21 cellular contexts compared by ENCODE assay signal in the genomic region with DNA sequence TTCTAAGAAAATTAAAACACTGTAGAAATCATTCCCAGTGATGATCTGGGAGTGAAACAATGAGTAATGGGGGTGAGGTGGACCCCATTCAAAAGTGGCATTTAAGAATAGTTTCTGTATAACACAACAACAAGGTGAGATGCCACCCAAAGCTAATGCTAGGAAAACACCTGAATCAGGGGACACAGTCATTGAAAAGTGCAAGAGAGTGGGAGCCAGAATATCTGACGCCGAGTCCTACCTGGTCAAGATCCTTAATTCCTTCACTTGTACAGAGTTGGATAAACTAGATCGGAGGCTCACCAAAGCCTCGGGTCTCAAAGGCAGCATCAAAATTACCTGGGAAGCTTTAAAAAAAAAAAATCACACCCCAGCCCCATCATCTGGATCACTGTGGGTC. TPM values are rescaled to one million over a fixed set of nuclear protein-coding genes. Genes with fewer than 3 reads are reported as not detected.
DNase-seq lines count a peak whose midpoint lies in the region; ATAC-seq, FAIRE-seq and TF ChIP-seq lines count a peak whose summit lies in the region.
"Had no signal": no experiment of that assay in that cellular context is flagged by ENCODE, and none has a peak within 500 bp of the region (broad histone marks: within the 10 kb centered on the region; RNA-seq: fewer than 3 reads in every experiment).

No MANE protein-coding gene starts in this region.

- no peaks in the 10 kb centered on the region for H3K27me3 ChIP-seq in HepG2 (ENCODE audit: control insufficient read depth in 1 of 2, insufficient read depth in 2 of 2, low read length in 2 of 2)
- no peaks in the 10 kb centered on the region for H3K27me3 ChIP-seq in right lobe of liver
- H3K27me3 ChIP-seq in PC-9 (ENCODE audit: insufficient read depth, low read depth) = no peaks in the 10 kb centered on the region
- H3K27me3 ChIP-seq in trophoblast cell (ENCODE audit: insufficient read depth, low read length) = no peaks in the 10 kb centered on the region
- no peaks in the 10 kb centered on the region for H3K27me3 ChIP-seq in SJCRH30

- no peak overlapping the region for H2AK5ac ChIP-seq in trophoblast cell (ENCODE audit: low read length)

- CTCF ChIA-PET in HepG2 (lab: Yijun Ruan, JAX; ENCODE audit: low intra/inter-chr PET ratio, low total read pairs) (no interaction called here), PC-9 (lab: Charles Lee) (no interaction called here)

- H3K79me2 ChIP-seq in HepG2 (ENCODE audit: insufficient read depth, low read length) (peaks cover 94% of the 10 kb centered on the region), PC-9 (ENCODE audit: low read depth) (peaks cover 100% of the 10 kb centered on the region), trophoblast cell (ENCODE audit: control insufficient read depth, insufficient read depth, low read length, poor library complexity) (peaks cover 30% of the 10 kb centered on the region)

- POLR2A ChIA-PET in HepG2 (lab: Yijun Ruan, JAX) (no interaction called here), PC-9 (lab: Charles Lee; ENCODE audit: unreplicated experiment) (interaction anchor here (0.6 kb wide), 1 partner anchor 10 kb away, joined by 3 read pairs; no protein-coding TSS in a partner anchor)

- H3F3A ChIP-seq in PC-9 (ENCODE audit: insufficient read depth, low read depth) = peaks cover 78% of the 10 kb centered on the region

- H3K27ac ChIP-seq in HepG2 (ENCODE audit: extremely low read length, insufficient read depth, low read length) (no peak overlapping the region), right lobe of liver (no peak overlapping the region), PC-9 (peak overlapping the region; percentile 62), trophoblast cell (ENCODE audit: low read depth, low read length) (no peak overlapping the region), SJCRH30 (no peak overlapping the region)
- H3K27ac ChIP-seq: 22Rv1, A549 had no signal

- H2BK12ac ChIP-seq in trophoblast cell (ENCODE audit: low read length) = no peak overlapping the region

- H3K9me3 ChIP-seq in HepG2 (ENCODE audit: low read length) = no peaks in the 10 kb centered on the region
- peaks cover 0 to 4% (median 0%) of the 10 kb centered on the region in 4 donors for H3K9me3 ChIP-seq in right lobe of liver
- H3K9me3 ChIP-seq in PC-9 (ENCODE audit: insufficient read depth, low read depth) = no peaks in the 10 kb centered on the region
- no peaks in the 10 kb centered on the region for H3K9me3 ChIP-seq in trophoblast cell (ENCODE audit: insufficient read depth, low read depth, low read length)
- H3K9me3 ChIP-seq in SJCRH30 (replicated peaks) = no peaks in the 10 kb centered on the region
- H3K9me3 ChIP-seq: A549 had no signal

- ATAC-seq in HepG2 = no peak
- no peak for ATAC-seq in right lobe of liver
- ATAC-seq in HG03108 (IDR thresholded peaks at IDR 0.05; ENCODE audit: unreplicated experiment) = no peak
- ATAC-seq: A549 had no signal

- H3K4me3 ChIP-seq in HepG2 (replicated peaks in 1 of 3; ENCODE audit: insufficient read depth in 1 of 3, low read depth in 2 of 3, low read length in 3 of 3) = no peak overlapping the region
- H3K4me3 ChIP-seq in right lobe of liver = no peak overlapping the region
- no peak overlapping the region for H3K4me3 ChIP-seq in PC-9
- H3K4me3 ChIP-seq in trophoblast cell (ENCODE audit: low read depth, low read length) = no peak overlapping the region
- no peak overlapping the region for H3K4me3 ChIP-seq in SJCRH30
- H3K4me3 ChIP-seq: A549 had no signal

- H4K8ac ChIP-seq in trophoblast cell (ENCODE audit: low read depth, low read length) = no peak overlapping the region

- H3K18ac ChIP-seq in trophoblast cell (ENCODE audit: low read length) = no peak overlapping the region

- no peak overlapping the region for H3K4me2 ChIP-seq in HepG2 (ENCODE audit: low read depth, low read length)
- peak overlapping the region; percentile 27; the same call in 1 of the 2 replicates for H3K4me2 ChIP-seq in PC-9
- H3K4me2 ChIP-seq in trophoblast cell (ENCODE audit: low read length) = no peak overlapping the region
- H3K4me2 ChIP-seq: A549 had no signal

- H3K23ac ChIP-seq in trophoblast cell (ENCODE audit: low read length) = no peak overlapping the region

- no peak overlapping the region for H4K91ac ChIP-seq in trophoblast cell (ENCODE audit: low read depth, low read length)

- H2AFZ ChIP-seq in HepG2 (ENCODE audit: low read length) (no peak overlapping the region), PC-9 (no peak overlapping the region), trophoblast cell (ENCODE audit: insufficient read depth, low read length, poor library complexity) (no peak overlapping the region)

- H3K4me1 ChIP-seq in HepG2 (ENCODE audit: insufficient read depth, low read length) (peaks cover 49% of the 10 kb centered on the region), right lobe of liver (no peaks in the 10 kb centered on the region), PC-9 (replicated peaks; ENCODE audit: insufficient read depth) (peaks cover 87% of the 10 kb centered on the region), trophoblast cell (ENCODE audit: control insufficient read depth in 1 of 2, insufficient read depth in 2 of 2, low read length in 2 of 2) (peaks cover 13 to 20% of the 10 kb centered on the region in 2 experiments), SJCRH30 (no peaks in the 10 kb centered on the region)

- in situ Hi-C loops in HepG2 (cut with HindIII; ENCODE audit: extremely low pct_ligation_motif_present, low pct_unique_long_range_greater_than_20kb) = no loop called here

- no peak overlapping the region for H3K14ac ChIP-seq in trophoblast cell (ENCODE audit: low read length)

- intact Hi-C loops in HepG2 (cut with micrococcal nuclease; ENCODE audit: unreplicated experiment) (loop anchor here (5.0 kb wide), 1 partner anchor 40 kb away; no protein-coding TSS in a partner anchor), right lobe of liver (cut with DNase I) (no loop called here), PC-9 (cut with micrococcal nuclease; ENCODE audit: unreplicated experiment) (no loop called here)

- TF ChIP-seq EP300 in HepG2 (IDR thresholded peaks at IDR 0.05; ENCODE audit: low read depth in 2 of 2, low read length in 2 of 2) (no peak), HepG2 (CRISPR knock-in tag; IDR thresholded peaks at IDR 0.05; ENCODE audit: borderline replicate concordance) (no peak)

- H3K36me3 ChIP-seq in HepG2 (replicated peaks in 1 of 2; ENCODE audit: control insufficient read depth in 1 of 2, insufficient read depth in 2 of 2, low read length in 2 of 2) (peaks cover 0 to 28% of the 10 kb centered on the region in 2 experiments; a peak in 2 of 5 replicates), right lobe of liver (no peaks in the 10 kb centered on the region), PC-9 (ENCODE audit: low read depth) (peaks cover 70% of the 10 kb centered on the region), trophoblast cell (ENCODE audit: control insufficient read depth in 1 of 2, insufficient read depth in 2 of 2, low read length in 2 of 2) (peaks cover 2 to 6% of the 10 kb centered on the region in 2 experiments), SJCRH30 (no peaks in the 10 kb centered on the region)

- no peak for FAIRE-seq in HepG2 (lab: Jason Lieb, UNC)
- FAIRE-seq: A549, D721Med, G401.6, GM12891, GM19239 had no signal

- no peak for TF ChIP-seq POLR2A in HepG2 (IDR thresholded peaks at IDR 0.05; ENCODE audit: insufficient read depth in 1 of 2, low read depth in 2 of 2, low read length in 2 of 2)
- no peak for TF ChIP-seq POLR2A in right lobe of liver (IDR thresholded peaks at IDR 0.05)

- H4K12ac ChIP-seq in trophoblast cell (ENCODE audit: low read depth, low read length) = no peak overlapping the region

- DNase-seq in HepG2 (ENCODE audit: low spot score) = no peak
- DNase-seq in right lobe of liver = no peak
- no peak for DNase-seq in PC-9
- DNase-seq in trophoblast cell = no peak
- no peak for DNase-seq in NCI-H748 treated with DMSO at 0.1 percent for 48 hours (lab: John Stamatoyannopoulos, UW)
- no peak for DNase-seq in SJCRH30
- DNase-seq: AML-193; C1 segment of cervical spinal cord; CD4-positive, alpha-beta memory T cell; CD4-positive, CD25-positive, alpha-beta regulatory T cell; CD8-positive, alpha-beta memory T cell; COR-L47; DMS79 treated with DMSO at 0.1 percent for 48 hours; GF-D8 had no signal

- no peak overlapping the region for H2BK120ac ChIP-seq in trophoblast cell (ENCODE audit: insufficient read depth, low read length, poor library complexity)

- BruUV-seq in HepG2 (replicated peaks; lab: Mats Ljungman, UMichigan) (no TSS peak), PC-9 (replicated peaks; lab: Mats Ljungman, UMichigan) (no TSS peak)

- H3K9me2 ChIP-seq in PC-9 (ENCODE audit: insufficient read depth) = no peaks in the 10 kb centered on the region

- 96% methylated on average over 4 of the region's 4 CpGs for WGBS in HepG2 (ENCODE audit: low lambda C conversion rate)
- 94% methylated on average over 4 of the region's 4 CpGs for WGBS in right lobe of liver (ENCODE audit: insufficient coverage, low coverage, low lambda C conversion rate, missing lambda C conversion rate)
- no CpG with 5 or more reads among the region's 4 CpGs for WGBS in trophoblast cell (ENCODE audit: extremely low coverage, insufficient coverage, insufficient read length)

- no peak for TF ChIP-seq RAD21 in HepG2 (CRISPR knock-in tag; IDR thresholded peaks at IDR 0.05)

- H4K20me1 ChIP-seq in HepG2 (ENCODE audit: insufficient read depth, low read length) (peaks cover 64% of the 10 kb centered on the region), PC-9 (ENCODE audit: insufficient read depth) (peaks cover 98% of the 10 kb centered on the region)

- H2BK5ac ChIP-seq in trophoblast cell (ENCODE audit: low read depth, low read length, poor library complexity) = no peak overlapping the region

- peak overlapping the region; percentile 95 for H3K4ac ChIP-seq in trophoblast cell (ENCODE audit: low read depth, low read length)

- no peaks in the 10 kb centered on the region for H3K79me1 ChIP-seq in trophoblast cell (ENCODE audit: low read length)

- no peak for TF ChIP-seq CTCF in HepG2 (CRISPR knock-in tag; IDR thresholded peaks at IDR 0.05)
- TF ChIP-seq CTCF in right lobe of liver (IDR thresholded peaks at IDR 0.05) = no peak
- TF ChIP-seq CTCF in PC-9 (conservative IDR thresholded peaks at IDR 0.05) = no peak

- H3K9ac ChIP-seq in HepG2 (ENCODE audit: insufficient read depth, low read depth, low read length) (no peak overlapping the region), trophoblast cell (ENCODE audit: low read length) (no peak overlapping the region)

RNA-seq across cellular contexts. Expression of a gene that starts 17.7 kb away (rescaled TPM):
- total RNA-seq in HepG2 (2016; rRNA removed; fragmentation: Illumina TruSeq; extraction: Trizol) = 35.4 and 46.3 TPM in 2 replicates
- total RNA-seq in HepG2 (2016; cell fraction: cytosol; rRNA removed; fragmentation: Illumina TruSeq; extraction: Trizol; ENCODE audit: low read depth) = 64.4 and 66.8 TPM in 2 replicates
- total RNA-seq in HepG2 (2016; cell fraction: insoluble cytoplasmic fraction; rRNA removed; fragmentation: Illumina TruSeq; extraction: Trizol) = 32.9 and 45.1 TPM in 2 replicates
- total RNA-seq in HepG2 (2016; cell fraction: membrane; rRNA removed; fragmentation: Illumina TruSeq; extraction: Trizol) = 83.9 and 85.3 TPM in 2 replicates
- 42.5 and 44.5 TPM in 2 replicates for total RNA-seq in HepG2 (2016; cell fraction: nucleus; rRNA removed; fragmentation: Illumina TruSeq; extraction: Trizol)
- 24.8 and 27.5 TPM in 2 replicates for polyA plus RNA-seq in HepG2 (2011; rRNA removed)
- polyA plus RNA-seq in HepG2 (2011; cell fraction: cytosol; rRNA removed) = 28.3 and 32.5 TPM in 2 replicates
- polyA plus RNA-seq in HepG2 (2011; cell fraction: nucleus; rRNA removed) = 26.7 and 28.4 TPM in 2 replicates
- polyA plus RNA-seq in HepG2 (2012) = 29.4 and 72.1 TPM in 2 replicates
- polyA plus RNA-seq in HepG2 (2016; cell fraction: cytosol; fragmentation: Illumina TruSeq; extraction: Trizol; ENCODE audit: low read depth) = 7.7 and 9.6 TPM in 2 replicates
- 42.9 and 49.8 TPM in 2 replicates for polyA plus RNA-seq in HepG2 (2016; cell fraction: insoluble cytoplasmic fraction; fragmentation: Illumina TruSeq; extraction: Trizol; ENCODE audit: low read depth)
- 32.5 and 38.1 TPM in 2 replicates for polyA plus RNA-seq in HepG2 (2016; cell fraction: membrane; fragmentation: Illumina TruSeq; extraction: Trizol; ENCODE audit: low read depth)
- 56.9 and 64.9 TPM in 2 replicates for polyA plus RNA-seq in HepG2 (2016; cell fraction: nucleus; fragmentation: Illumina TruSeq; extraction: Trizol; ENCODE audit: insufficient read depth, low read depth)
- 26.7 and 80.6 TPM in 2 replicates for polyA minus RNA-seq in HepG2 (2011; rRNA and poly(A)+ RNA removed; ENCODE audit: low replicate concordance)
- 40.3 and 44.4 TPM in 2 replicates for polyA minus RNA-seq in HepG2 (2011; cell fraction: cytosol; rRNA and poly(A)+ RNA removed)
- 66.8 and 71.1 TPM in 2 replicates for polyA minus RNA-seq in HepG2 (2011; cell fraction: nucleus; rRNA and poly(A)+ RNA removed)
- 1 to 10 TPM; 1.9 to 7.9 (median 5.3) TPM for total RNA-seq in right lobe of liver
- 172 and 219 TPM in 2 replicates for total RNA-seq in PC-9 (2021)
- polyA plus RNA-seq in trophoblast cell (2013) = 243 and 254 TPM in 2 replicates
- 23.0 and 25.1 TPM in 2 replicates for total RNA-seq in SJCRH30 (2014; rRNA removed; shearing (Covaris generic))
- polyA plus RNA-seq: CD4-positive, alpha-beta memory T cell; CD4-positive, CD25-positive, alpha-beta regulatory T cell had no signal
